19 cellular contexts compared by ENCODE assay signal in genomic region chr22:41289681-41290080, GRCh38. TPM values are rescaled to one million over a fixed set of nuclear protein-coding genes. Genes with fewer than 3 reads are reported as not detected.
A peak's percentile ranks its signal among the peaks of the same experiment; 100 is the strongest.
DNase-seq lines count a peak whose midpoint lies in the region; ATAC-seq, FAIRE-seq and TF ChIP-seq lines count a peak whose summit lies in the region.
"Had no signal": no experiment of that assay in that cellular context is flagged by ENCODE, and none has a peak within 500 bp of the region (broad histone marks: within the 10 kb centered on the region; RNA-seq: fewer than 3 reads in every experiment).

No MANE protein-coding gene starts in this region.

- H3K4me3 ChIP-seq in HepG2 (replicated peaks in 1 of 3; ENCODE audit: insufficient read depth in 1 of 3, low read depth in 2 of 3, low read length in 3 of 3) (no peak overlapping the region), right lobe of liver (no peak overlapping the region), BE2C (ENCODE audit: low read depth, low read length) (no peak overlapping the region)
- H3K4me3 ChIP-seq: heart right ventricle had no signal

- H3K27me3 Mint-ChIP-seq in WTC11 (ENCODE audit: low read depth) (no peaks in the 10 kb centered on the region), naive B cell (no peaks in the 10 kb centered on the region)
- no peaks in the 10 kb centered on the region for H3K27me3 Mint-ChIP-seq in activated CD8-positive, alpha-beta memory T cell treated with anti-CD3 and anti-CD28 coated beads, Interleukin-2, amount 10 ng/mL, durations not matched to agents 7 days and 5 days
- H3K27me3 Mint-ChIP-seq: effector memory CD8-positive, alpha-beta T cell had no signal

- no peak for TF ChIP-seq EP300 in HepG2 (IDR thresholded peaks at IDR 0.05; ENCODE audit: low read depth in 2 of 2, low read length in 2 of 2)
- no peak for TF ChIP-seq EP300 in HepG2 (CRISPR knock-in tag; IDR thresholded peaks at IDR 0.05; ENCODE audit: borderline replicate concordance)

- CTCF ChIA-PET in HepG2 (lab: Yijun Ruan, JAX; ENCODE audit: low intra/inter-chr PET ratio, low total read pairs), result no interaction called here
- CTCF ChIA-PET in WTC11 (lab: Charles Lee), result no interaction called here
- CTCF ChIA-PET in activated CD8-positive, alpha-beta memory T cell treated with anti-CD3 and anti-CD28 coated beads, Interleukin-2, amount 10 ng/mL, durations not matched to agents 7 days and 5 days (lab: Charles Lee), result interaction anchor here (0.7 kb wide), 2 partner anchors 11 to 1328 kb away, joined by 3 to 5 read pairs; partner anchors contain the start of gene ZC3H7B

- H3K9me3 ChIP-seq in HepG2 (ENCODE audit: low read length), result no peaks in the 10 kb centered on the region
- H3K9me3 ChIP-seq in right lobe of liver, result no peaks in the 10 kb centered on the region
- H3K9me3 ChIP-seq in BE2C, result no peaks in the 10 kb centered on the region
- H3K9me3 ChIP-seq: heart right ventricle had no signal

- no peaks in the 10 kb centered on the region; a peak in 1 of 5 replicates for H3K27me3 ChIP-seq in HepG2 (ENCODE audit: control insufficient read depth in 1 of 2, insufficient read depth in 2 of 2, low read length in 2 of 2)
- H3K27me3 ChIP-seq in right lobe of liver, result no peaks in the 10 kb centered on the region
- H3K27me3 ChIP-seq in BE2C, result no peaks in the 10 kb centered on the region
- H3K27me3 ChIP-seq: heart right ventricle had no signal

- H3K36me3 Mint-ChIP-seq in WTC11 (peaks cover 9% of the 10 kb centered on the region), naive B cell (no peaks in the 10 kb centered on the region)
- peaks cover 3% of the 10 kb centered on the region for H3K36me3 Mint-ChIP-seq in activated CD8-positive, alpha-beta memory T cell treated with anti-CD3 and anti-CD28 coated beads, Interleukin-2, amount 10 ng/mL, durations not matched to agents 7 days and 5 days
- H3K36me3 Mint-ChIP-seq: brain had no signal

- no peaks in the 10 kb centered on the region for H4K20me1 ChIP-seq in HepG2 (ENCODE audit: insufficient read depth, low read length)

- no peak overlapping the region for H2AFZ ChIP-seq in HepG2 (ENCODE audit: low read length)

- H3K36me3 ChIP-seq in HepG2 (replicated peaks in 1 of 2; ENCODE audit: control insufficient read depth in 1 of 2, insufficient read depth in 2 of 2, low read length in 2 of 2), result no peaks in the 10 kb centered on the region
- no peaks in the 10 kb centered on the region for H3K36me3 ChIP-seq in right lobe of liver
- peaks cover 4% of the 10 kb centered on the region for H3K36me3 ChIP-seq in BE2C

- ATAC-seq in HepG2 (no peak), right lobe of liver (no peak), WTC11 (no peak), naive B cell (ENCODE audit: low read depth in 2 of 2) (no peak), GM21381 (IDR thresholded peaks at IDR 0.05; ENCODE audit: unreplicated experiment) (no peak)
- ATAC-seq in activated CD8-positive, alpha-beta memory T cell treated with anti-CD3 and anti-CD28 coated beads, Interleukin-2, amount 10 ng/mL, durations not matched to agents 7 days and 5 days, result no peak
- ATAC-seq: activated CD4-positive, CD25-positive, alpha-beta regulatory T cell treated with anti-CD3 and anti-CD28 coated beads, Interleukin-2, amount 50 U/mL, for 24 hours; effector memory CD8-positive, alpha-beta T cell; heart right ventricle; left colon had no signal

- H3K4me1 Mint-ChIP-seq in WTC11, result peaks cover 39% of the 10 kb centered on the region
- H3K4me1 Mint-ChIP-seq in naive B cell, result peaks cover 5 to 22% (median 14%) of the 10 kb centered on the region in 3 donors
- peaks cover 16% of the 10 kb centered on the region for H3K4me1 Mint-ChIP-seq in activated CD8-positive, alpha-beta memory T cell treated with anti-CD3 and anti-CD28 coated beads, Interleukin-2, amount 10 ng/mL, durations not matched to agents 7 days and 5 days

- BruUV-seq in HepG2 (replicated peaks; lab: Mats Ljungman, UMichigan), result no TSS peak

- TF ChIP-seq RAD21 in HepG2 (CRISPR knock-in tag; IDR thresholded peaks at IDR 0.05), result no peak

- H3K4me2 ChIP-seq in HepG2 (ENCODE audit: low read depth, low read length), result no peak overlapping the region

- no peak for FAIRE-seq in HepG2 (lab: Jason Lieb, UNC)
- FAIRE-seq: GM12892 had no signal

- 93% methylated on average over 1 of the region's 1 CpG for WGBS in HepG2 (ENCODE audit: low lambda C conversion rate)
- 88% methylated on average over 1 of the region's 1 CpG for WGBS in right lobe of liver (ENCODE audit: insufficient coverage, low coverage, low lambda C conversion rate, missing lambda C conversion rate)

- TF ChIP-seq POLR2A in HepG2 (IDR thresholded peaks at IDR 0.05; ENCODE audit: insufficient read depth in 1 of 2, low read depth in 2 of 2, low read length in 2 of 2) (no peak), right lobe of liver (IDR thresholded peaks at IDR 0.05) (no peak)

- H3K27ac ChIP-seq in HepG2 (ENCODE audit: extremely low read length, insufficient read depth, low read length) (no peak overlapping the region), right lobe of liver (no peak overlapping the region)

- no peak for DNase-seq in HepG2 (ENCODE audit: low spot score)
- DNase-seq in right lobe of liver, result no peak
- DNase-seq in WTC11 (ENCODE audit: low spot score), result no peak
- DNase-seq in naive B cell, result no peak
- DNase-seq in activated CD8-positive, alpha-beta memory T cell treated with anti-CD3 and anti-CD28 coated beads, Interleukin-2, amount 10 ng/mL, durations not matched to agents 7 days and 5 days, result no peak
- DNase-seq in BE2C, result no peak
- DNase-seq in NCI-H1048 (lab: John Stamatoyannopoulos, UW), result no peak
- DNase-seq: activated T-cell treated with anti-CD3 and anti-CD28 coated beads, Interleukin-2, amount 50 U/mL, for 48 hours; effector memory CD8-positive, alpha-beta T cell; heart right ventricle; left colon; NCI-H1694; NCI-H526; stimulated activated CD4-positive, alpha-beta T cell treated with anti-CD3 and anti-CD28 coated beads, Interleukin-15, amount 100 ng/mL, for 24 hours had no signal

- no peak overlapping the region for H3K4me3 Mint-ChIP-seq in WTC11
- H3K4me3 Mint-ChIP-seq in naive B cell, result peak overlapping the region in 2 of 8 donors; percentile 24 to 67
- no peak overlapping the region for H3K4me3 Mint-ChIP-seq in activated CD8-positive, alpha-beta memory T cell treated with anti-CD3 and anti-CD28 coated beads, Interleukin-2, amount 10 ng/mL, durations not matched to agents 7 days and 5 days
- H3K4me3 Mint-ChIP-seq: effector memory CD8-positive, alpha-beta T cell had no signal

- H3K27ac Mint-ChIP-seq in WTC11, result peak overlapping the region; percentile 93
- peak overlapping the region in 5 of 6 donors; percentile 40 to 73 (median 70) for H3K27ac Mint-ChIP-seq in naive B cell
- no peak overlapping the region for H3K27ac Mint-ChIP-seq in activated CD8-positive, alpha-beta memory T cell treated with anti-CD3 and anti-CD28 coated beads, Interleukin-2, amount 10 ng/mL, durations not matched to agents 7 days and 5 days
- H3K27ac Mint-ChIP-seq: effector memory CD8-positive, alpha-beta T cell had no signal

- H3K9ac ChIP-seq in HepG2 (ENCODE audit: insufficient read depth, low read depth, low read length), result no peak overlapping the region

- H3K9me3 Mint-ChIP-seq in WTC11 (0 out of 2 replicates have a peak, but pooled peaks cover 3% of the 10 kb centered on the region), naive B cell (no peaks in the 10 kb centered on the region)
- no peaks in the 10 kb centered on the region for H3K9me3 Mint-ChIP-seq in activated CD8-positive, alpha-beta memory T cell treated with anti-CD3 and anti-CD28 coated beads, Interleukin-2, amount 10 ng/mL, durations not matched to agents 7 days and 5 days (ENCODE audit: low read depth)
- H3K9me3 Mint-ChIP-seq: effector memory CD8-positive, alpha-beta T cell had no signal

- POLR2A ChIA-PET in HepG2 (lab: Yijun Ruan, JAX), result interaction anchor here (6.0 kb wide), 1 partner anchor 91 kb away, joined by 49 read pairs; the partner anchor contains the start of gene TEF
- POLR2A ChIA-PET in WTC11 (lab: Charles Lee), result interaction anchor here (0.7 kb wide), 2 partner anchors 12 to 41 kb away, joined by 3 read pairs; no protein-coding TSS in a partner anchor

- H3K79me2 ChIP-seq in HepG2 (ENCODE audit: insufficient read depth, low read length), result peaks cover 9% of the 10 kb centered on the region

- in situ Hi-C loops in HepG2 (cut with HindIII; ENCODE audit: extremely low pct_ligation_motif_present, low pct_unique_long_range_greater_than_20kb), result no loop called here

- intact Hi-C loops in HepG2 (cut with micrococcal nuclease; ENCODE audit: unreplicated experiment) (loop anchor here (5.0 to 10.0 kb wide), 2 partner anchors 52 to 155 kb away; partner anchors contain the start of gene TOB2), right lobe of liver (cut with DNase I) (no loop called here)

- TF ChIP-seq CTCF in HepG2 (CRISPR knock-in tag; IDR thresholded peaks at IDR 0.05), result no peak
- TF ChIP-seq CTCF in right lobe of liver (IDR thresholded peaks at IDR 0.05), result no peak
- TF ChIP-seq CTCF in WTC11 (IDR thresholded peaks at IDR 0.05), result no peak
- no peak for TF ChIP-seq CTCF in BE2C (IDR thresholded peaks at IDR 0.05; ENCODE audit: low read depth, low read length)

- peaks cover 46% of the 10 kb centered on the region for H3K4me1 ChIP-seq in HepG2 (ENCODE audit: insufficient read depth, low read length)
- peaks cover 0 to 28% (median 6%) of the 10 kb centered on the region in 4 donors for H3K4me1 ChIP-seq in right lobe of liver
- H3K4me1 ChIP-seq in BE2C, result peaks cover 3% of the 10 kb centered on the region

RNA-seq across cellular contexts. Expression of gene RANGAP1, which starts 3.7 kb away (rescaled TPM):
- total RNA-seq in HepG2 (2016; rRNA removed; fragmentation: Illumina TruSeq; extraction: Trizol) (71.7 and 83.9 TPM in 2 replicates), right lobe of liver (10 to 100 TPM; 27.4 to 56.3 (median 37.6) TPM), WTC11 (2021) (144 to 160 TPM (median 151 TPM) in 3 replicates)
- total RNA-seq in HepG2 (2016; cell fraction: cytosol; rRNA removed; fragmentation: Illumina TruSeq; extraction: Trizol; ENCODE audit: low read depth), result 10.6 and 11.9 TPM in 2 replicates
- 66.9 and 83.1 TPM in 2 replicates for total RNA-seq in HepG2 (2016; cell fraction: insoluble cytoplasmic fraction; rRNA removed; fragmentation: Illumina TruSeq; extraction: Trizol)
- 28.4 and 30.2 TPM in 2 replicates for total RNA-seq in HepG2 (2016; cell fraction: membrane; rRNA removed; fragmentation: Illumina TruSeq; extraction: Trizol)
- total RNA-seq in HepG2 (2016; cell fraction: nucleus; rRNA removed; fragmentation: Illumina TruSeq; extraction: Trizol), result 45.7 and 49.7 TPM in 2 replicates
- polyA plus RNA-seq in HepG2 (2011; rRNA removed) (51.8 and 53.8 TPM in 2 replicates), naive B cell (ENCODE audit: low read depth in 6 of 6) (10 to 100 TPM in 4 of 6 donors, 1 to 10 TPM in 2; 4.2 to 20.8 (median 11.8) TPM)
- polyA plus RNA-seq in HepG2 (2011; cell fraction: cytosol; rRNA removed), result 40.4 and 58.2 TPM in 2 replicates
- 108 and 147 TPM in 2 replicates for polyA plus RNA-seq in HepG2 (2011; cell fraction: nucleus; rRNA removed)
- polyA plus RNA-seq in HepG2 (2012), result 34.5 and 50.8 TPM in 2 replicates
- 5.9 TPM in 2 replicates for polyA plus RNA-seq in HepG2 (2016; cell fraction: cytosol; fragmentation: Illumina TruSeq; extraction: Trizol; ENCODE audit: low read depth)
- 56.5 and 66.2 TPM in 2 replicates for polyA plus RNA-seq in HepG2 (2016; cell fraction: insoluble cytoplasmic fraction; fragmentation: Illumina TruSeq; extraction: Trizol; ENCODE audit: low read depth)
- polyA plus RNA-seq in HepG2 (2016; cell fraction: membrane; fragmentation: Illumina TruSeq; extraction: Trizol; ENCODE audit: low read depth), result 13.7 and 14.7 TPM in 2 replicates
- 86.6 and 97.6 TPM in 2 replicates for polyA plus RNA-seq in HepG2 (2016; cell fraction: nucleus; fragmentation: Illumina TruSeq; extraction: Trizol; ENCODE audit: insufficient read depth, low read depth)
- 97.7 and 166 TPM in 2 replicates for polyA minus RNA-seq in HepG2 (2011; rRNA and poly(A)+ RNA removed; ENCODE audit: low replicate concordance)
- polyA minus RNA-seq in HepG2 (2011; cell fraction: cytosol; rRNA and poly(A)+ RNA removed), result 35.8 and 36.2 TPM in 2 replicates
- 23.8 and 25.0 TPM in 2 replicates for polyA minus RNA-seq in HepG2 (2011; cell fraction: nucleus; rRNA and poly(A)+ RNA removed)
- 100 to 1,000 TPM; 145 to 155 TPM for total RNA-seq in activated CD8-positive, alpha-beta memory T cell treated with anti-CD3 and anti-CD28 coated beads, Interleukin-2, amount 10 ng/mL, durations not matched to agents 7 days and 5 days
- 80.2 TPM for polyA plus RNA-seq in BE2C (2012; ENCODE audit: insufficient read depth, insufficient read length, low read depth)

RNA-seq across cellular contexts. Expression of gene ZC3H7B, which starts 11.6 kb away (rescaled TPM):
- total RNA-seq in HepG2 (2016; rRNA removed; fragmentation: Illumina TruSeq; extraction: Trizol) (30.6 and 37.2 TPM in 2 replicates), right lobe of liver (10 to 100 TPM; 26.5 to 50.1 (median 42.7) TPM), WTC11 (2021) (61.6 to 64.7 TPM (median 64.7 TPM) in 3 replicates)
- total RNA-seq in HepG2 (2016; cell fraction: cytosol; rRNA removed; fragmentation: Illumina TruSeq; extraction: Trizol; ENCODE audit: low read depth), result 3.6 and 4.3 TPM in 2 replicates
- 25.9 and 37.4 TPM in 2 replicates for total RNA-seq in HepG2 (2016; cell fraction: insoluble cytoplasmic fraction; rRNA removed; fragmentation: Illumina TruSeq; extraction: Trizol)
- total RNA-seq in HepG2 (2016; cell fraction: membrane; rRNA removed; fragmentation: Illumina TruSeq; extraction: Trizol), result 19.5 and 20.9 TPM in 2 replicates
- total RNA-seq in HepG2 (2016; cell fraction: nucleus; rRNA removed; fragmentation: Illumina TruSeq; extraction: Trizol), result 24.4 and 29.2 TPM in 2 replicates
- polyA plus RNA-seq in HepG2 (2011; rRNA removed) (26.4 and 36.2 TPM in 2 replicates), naive B cell (ENCODE audit: low read depth in 6 of 6) (1 to 10 TPM in 5 of 6 donors, not detected in 1; 1.1 to 2.5 (median 1.8) TPM)
- 17.5 and 23.0 TPM in 2 replicates for polyA plus RNA-seq in HepG2 (2011; cell fraction: cytosol; rRNA removed)
- 61.9 and 71.8 TPM in 2 replicates for polyA plus RNA-seq in HepG2 (2011; cell fraction: nucleus; rRNA removed)
- 29.1 and 32.8 TPM in 2 replicates for polyA plus RNA-seq in HepG2 (2012)
- polyA plus RNA-seq in HepG2 (2016; cell fraction: cytosol; fragmentation: Illumina TruSeq; extraction: Trizol; ENCODE audit: low read depth), result 2.2 and 2.6 TPM in 2 replicates
- 29.8 and 37.7 TPM in 2 replicates for polyA plus RNA-seq in HepG2 (2016; cell fraction: insoluble cytoplasmic fraction; fragmentation: Illumina TruSeq; extraction: Trizol; ENCODE audit: low read depth)
- 11.2 and 13.2 TPM in 2 replicates for polyA plus RNA-seq in HepG2 (2016; cell fraction: membrane; fragmentation: Illumina TruSeq; extraction: Trizol; ENCODE audit: low read depth)
- polyA plus RNA-seq in HepG2 (2016; cell fraction: nucleus; fragmentation: Illumina TruSeq; extraction: Trizol; ENCODE audit: insufficient read depth, low read depth), result 57.8 and 58.1 TPM in 2 replicates
- polyA minus RNA-seq in HepG2 (2011; rRNA and poly(A)+ RNA removed; ENCODE audit: low replicate concordance), result 22.0 and 41.9 TPM in 2 replicates
- polyA minus RNA-seq in HepG2 (2011; cell fraction: cytosol; rRNA and poly(A)+ RNA removed), result 19.4 and 19.8 TPM in 2 replicates
- polyA minus RNA-seq in HepG2 (2011; cell fraction: nucleus; rRNA and poly(A)+ RNA removed), result 14.5 and 18.0 TPM in 2 replicates
- total RNA-seq in activated CD8-positive, alpha-beta memory T cell treated with anti-CD3 and anti-CD28 coated beads, Interleukin-2, amount 10 ng/mL, durations not matched to agents 7 days and 5 days, result 10 to 100 TPM; 56.3 to 62.4 TPM
- polyA plus RNA-seq in BE2C (2012; ENCODE audit: insufficient read depth, insufficient read length, low read depth), result 89.3 TPM

RNA-seq across cellular contexts. Expression of gene CHADL, which starts 49.0 kb away (rescaled TPM):
- total RNA-seq in HepG2 (2016; rRNA removed; fragmentation: Illumina TruSeq; extraction: Trizol), result 2.9 and 8.1 TPM in 2 replicates
- total RNA-seq in HepG2 (2016; cell fraction: cytosol; rRNA removed; fragmentation: Illumina TruSeq; extraction: Trizol; ENCODE audit: low read depth), result 0.88 and 1.3 TPM in 2 replicates
- total RNA-seq in HepG2 (2016; cell fraction: insoluble cytoplasmic fraction; rRNA removed; fragmentation: Illumina TruSeq; extraction: Trizol), result 2.9 and 8.3 TPM in 2 replicates
- total RNA-seq in HepG2 (2016; cell fraction: membrane; rRNA removed; fragmentation: Illumina TruSeq; extraction: Trizol), result 1.6 and 1.8 TPM in 2 replicates
- total RNA-seq in HepG2 (2016; cell fraction: nucleus; rRNA removed; fragmentation: Illumina TruSeq; extraction: Trizol), result 6.1 TPM in 2 replicates
- 2.8 and 6.1 TPM in 2 replicates for polyA plus RNA-seq in HepG2 (2011; rRNA removed)
- 2.6 and 5.3 TPM in 2 replicates for polyA plus RNA-seq in HepG2 (2011; cell fraction: cytosol; rRNA removed)
- 7.4 and 7.5 TPM in 2 replicates for polyA plus RNA-seq in HepG2 (2011; cell fraction: nucleus; rRNA removed)
- 1.9 and 2.5 TPM in 2 replicates for polyA plus RNA-seq in HepG2 (2012)
- 0.71 and 1.1 TPM in 2 replicates for polyA plus RNA-seq in HepG2 (2016; cell fraction: cytosol; fragmentation: Illumina TruSeq; extraction: Trizol; ENCODE audit: low read depth)
- polyA plus RNA-seq in HepG2 (2016; cell fraction: insoluble cytoplasmic fraction; fragmentation: Illumina TruSeq; extraction: Trizol; ENCODE audit: low read depth), result 2.5 and 3.1 TPM in 2 replicates
- polyA plus RNA-seq in HepG2 (2016; cell fraction: membrane; fragmentation: Illumina TruSeq; extraction: Trizol; ENCODE audit: low read depth), result 0.88 and 1.5 TPM in 2 replicates
- polyA plus RNA-seq in HepG2 (2016; cell fraction: nucleus; fragmentation: Illumina TruSeq; extraction: Trizol; ENCODE audit: insufficient read depth, low read depth), result 9.0 and 10.9 TPM in 2 replicates
- 0.07 and 3.2 TPM in 2 replicates for polyA minus RNA-seq in HepG2 (2011; rRNA and poly(A)+ RNA removed; ENCODE audit: low replicate concordance)
- 2.1 and 2.4 TPM in 2 replicates for polyA minus RNA-seq in HepG2 (2011; cell fraction: cytosol; rRNA and poly(A)+ RNA removed)
- polyA minus RNA-seq in HepG2 (2011; cell fraction: nucleus; rRNA and poly(A)+ RNA removed), result 2.6 and 3.9 TPM in 2 replicates
- 1 to 10 TPM in 3 of 6 experiments, under 1 TPM in 3; 0.75 to 1.5 (median 1.1) TPM for total RNA-seq in right lobe of liver
- 1.2 to 1.7 TPM (median 1.5 TPM) in 3 replicates for total RNA-seq in WTC11 (2021)
- not detected for polyA plus RNA-seq in naive B cell (ENCODE audit: low read depth in 6 of 6)
- under 1 TPM; 0.12 to 0.38 TPM for total RNA-seq in activated CD8-positive, alpha-beta memory T cell treated with anti-CD3 and anti-CD28 coated beads, Interleukin-2, amount 10 ng/mL, durations not matched to agents 7 days and 5 days
- 0.59 TPM for polyA plus RNA-seq in BE2C (2012; ENCODE audit: insufficient read depth, insufficient read length, low read depth)
- total RNA-seq: H7 had no signal
